Comparison of ENCODE assay signal across 8 cellular contexts in genomic region chr2:84495539-84496146, GRCh38. TPM values are rescaled to one million over a fixed set of nuclear protein-coding genes. Genes with fewer than 3 reads are reported as not detected.
DNase-seq lines count a peak whose midpoint lies in the region; ATAC-seq and TF ChIP-seq lines count a peak whose summit lies in the region.

No MANE protein-coding gene starts in this region.

- no peaks in the 10 kb centered on the region for H3K9me3 ChIP-seq in parathyroid adenoma (ENCODE audit: control insufficient read depth, low read length)

- CTCF ChIA-PET in Calu3 (lab: Charles Lee), result no interaction called here

- H3K4me3 ChIP-seq in parathyroid adenoma (ENCODE audit: low read depth, low read length), result no peak overlapping the region

- H3K27ac Mint-ChIP-seq in Calu3 (ENCODE audit: unreplicated experiment), result no peak overlapping the region

- no peaks in the 10 kb centered on the region for H3K9me3 Mint-ChIP-seq in Calu3 (ENCODE audit: low read depth, unreplicated experiment)

- peaks cover 13% of the 10 kb centered on the region for H3K4me1 Mint-ChIP-seq in Calu3 (ENCODE audit: low read depth, unreplicated experiment)

- DNase-seq in Calu3, result peak; percentile 37
- peak; percentile 39 for DNase-seq in NCI-H345 treated with DMSO at 0.1 percent for 48 hours (lab: John Stamatoyannopoulos, UW; ENCODE audit: unreplicated experiment)
- DNase-seq in activated CD4-positive, alpha-beta T cell treated with anti-CD3 and anti-CD28 coated beads, Interleukin-2, amount 50 U/mL, for 1 hour, result peak; percentile 7
- DNase-seq in foreskin keratinocyte, result no peak
- no peak for DNase-seq in effector CD8-positive, alpha-beta T cell (lab: John Stamatoyannopoulos, UW)

- H3K79me2 ChIP-seq in parathyroid adenoma, result no peaks in the 10 kb centered on the region

- BruUV-seq in Calu3 (replicated peaks; lab: Mats Ljungman, UMichigan), result no TSS peak

- ATAC-seq in GM18873 (IDR thresholded peaks at IDR 0.05; ENCODE audit: low FRiP score, unreplicated experiment) (peak; percentile 53), HG03159 (IDR thresholded peaks at IDR 0.05; ENCODE audit: unreplicated experiment) (peak; percentile 75), foreskin keratinocyte (peak; percentile 84)

- H3K27ac ChIP-seq in foreskin keratinocyte, result no peak overlapping the region
- no peak overlapping the region for H3K27ac ChIP-seq in parathyroid adenoma

- H3K27me3 Mint-ChIP-seq in Calu3 (ENCODE audit: unreplicated experiment), result no peaks in the 10 kb centered on the region

- intact Hi-C loops in Calu3 (cut with micrococcal nuclease; ENCODE audit: unreplicated experiment), result loop anchor here (1.0 to 10.0 kb wide), 5 partner anchors 136 to 809 kb away; partner anchors contain the start of gene TRABD2A

- no peaks in the 10 kb centered on the region for H3K36me3 Mint-ChIP-seq in Calu3 (ENCODE audit: insufficient read depth, unreplicated experiment)

- no peaks in the 10 kb centered on the region for H3K36me3 ChIP-seq in parathyroid adenoma (ENCODE audit: control insufficient read depth, insufficient read depth, low read length)

- TF ChIP-seq CTCF in Calu3 (IDR thresholded peaks at IDR 0.05; ENCODE audit: unreplicated experiment) (peak; percentile 65), foreskin keratinocyte (conservative IDR thresholded peaks at IDR 0.05) (peak; percentile 77), parathyroid adenoma (IDR thresholded peaks at IDR 0.05) (peak; percentile 81)

- H3K4me1 ChIP-seq in foreskin keratinocyte (peaks cover 5% of the 10 kb centered on the region), parathyroid adenoma (peaks cover 14% of the 10 kb centered on the region)

- H3K4me2 ChIP-seq in parathyroid adenoma (ENCODE audit: low read length), result no peak overlapping the region

- no peak overlapping the region for H3K4me3 Mint-ChIP-seq in Calu3 (ENCODE audit: low read depth, unreplicated experiment)

- peak overlapping the region; percentile 19 for H2AFZ ChIP-seq in parathyroid adenoma

- peaks cover 2% of the 10 kb centered on the region for H3K27me3 ChIP-seq in foreskin keratinocyte
- no peaks in the 10 kb centered on the region for H3K27me3 ChIP-seq in parathyroid adenoma (ENCODE audit: control insufficient read depth, insufficient read depth, low read length)

- H3K9ac ChIP-seq in parathyroid adenoma, result no peak overlapping the region

RNA-seq across cellular contexts. Expression of gene DNAH6, which starts 20.7 kb away (rescaled TPM):
- total RNA-seq in Calu3 (2022) (0.95 and 1.3 TPM in 2 replicates), foreskin keratinocyte (0.04 TPM in 1 of 2 replicates, not detected in the other)
- 0.02 and 0.07 TPM in 2 replicates for polyA plus RNA-seq in foreskin keratinocyte

RNA-seq across cellular contexts. Expression of gene SUCLG1, which starts 36.6 kb away (rescaled TPM):
- total RNA-seq in Calu3 (2022), result 72.3 and 78.9 TPM in 2 replicates
- 72.5 and 76.1 TPM in 2 replicates for total RNA-seq in foreskin keratinocyte
- polyA plus RNA-seq in foreskin keratinocyte, result 77.3 and 88.4 TPM in 2 replicates

Comparison
In these comparisons a context has a peak if more than half of its experiments do, and no peak if none do; other contexts are left out.
1. DNase-seq: peak in Calu3 (single experiment), NCI-H345 treated with DMSO at 0.1 percent for 48 hours (single experiment) and activated CD4-positive, alpha-beta T cell treated with anti-CD3 and anti-CD28 coated beads, Interleukin-2, amount 50 U/mL, for 1 hour (single experiment); none in foreskin keratinocyte (0 of 2) and effector CD8-positive, alpha-beta T cell (single experiment).
2. Peak in every context shown above with its lines, with median percentiles within 50 percentile points of each other: CTCF ChIP-seq and ATAC-seq.